Comparison of ENCODE assay signal across 11 cellular contexts in the genomic region with DNA sequence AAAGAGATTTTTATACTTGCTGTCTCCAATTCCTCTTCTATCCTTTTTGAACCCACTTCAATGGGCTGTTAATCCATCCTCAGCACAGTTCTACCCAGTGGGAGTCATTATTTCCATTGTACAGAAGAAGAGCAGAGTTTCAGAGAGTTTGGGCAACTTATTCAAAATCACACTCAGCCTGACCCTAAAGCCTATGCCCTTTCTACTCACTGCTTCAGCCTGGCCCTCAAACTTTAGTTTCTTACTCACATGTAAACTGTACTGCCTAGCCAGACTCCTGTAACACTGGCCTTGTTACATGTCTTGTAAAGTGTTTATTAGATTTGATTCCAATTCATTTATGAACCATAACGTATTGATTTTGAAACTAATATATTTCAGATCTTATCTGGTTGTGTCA. TPM values are rescaled to one million over a fixed set of nuclear protein-coding genes. Genes with fewer than 3 reads are reported as not detected.
DNase-seq lines count a peak whose midpoint lies in the region; ATAC-seq lines count a peak whose summit lies in the region.
"Had no signal": no experiment of that assay in that cellular context is flagged by ENCODE, and none has a peak within 500 bp of the region (broad histone marks: within the 10 kb centered on the region; RNA-seq: fewer than 3 reads in every experiment).

No MANE protein-coding gene starts in this region.

- H3K9me3 Mint-ChIP-seq in activated CD8-positive, alpha-beta memory T cell treated with anti-CD3 and anti-CD28 coated beads, Interleukin-2, amount 10 ng/mL, durations not matched to agents 7 days and 5 days (ENCODE audit: low read depth): no peaks in the 10 kb centered on the region
- no peaks in the 10 kb centered on the region for H3K9me3 Mint-ChIP-seq in activated naive CD8-positive, alpha-beta T cell treated with anti-CD3 and anti-CD28 coated beads, Interleukin-2, amount 10 ng/mL, durations not matched to agents 7 days and 5 days
- no peaks in the 10 kb centered on the region for H3K9me3 Mint-ChIP-seq in stimulated activated memory B cell treated with anti-CD40 and anti-IgM and Interleukin-4, amounts not matched to agents 10 μg/mL and 1 μg/mL and 100 μg/mL, for 72 hours

- peaks cover 8% of the 10 kb centered on the region for H3K36me3 Mint-ChIP-seq in activated CD8-positive, alpha-beta memory T cell treated with anti-CD3 and anti-CD28 coated beads, Interleukin-2, amount 10 ng/mL, durations not matched to agents 7 days and 5 days
- H3K36me3 Mint-ChIP-seq in activated naive CD8-positive, alpha-beta T cell treated with anti-CD3 and anti-CD28 coated beads, Interleukin-2, amount 10 ng/mL, durations not matched to agents 7 days and 5 days: peaks cover 4% of the 10 kb centered on the region
- H3K36me3 Mint-ChIP-seq in stimulated activated memory B cell treated with anti-CD40 and anti-IgM and Interleukin-4, amounts not matched to agents 10 μg/mL and 1 μg/mL and 100 μg/mL, for 72 hours: peaks cover under 1% of the 10 kb centered on the region

- CTCF ChIA-PET in activated CD8-positive, alpha-beta memory T cell treated with anti-CD3 and anti-CD28 coated beads, Interleukin-2, amount 10 ng/mL, durations not matched to agents 7 days and 5 days (lab: Charles Lee): interaction anchor here (0.7 to 1.7 kb wide), 4 partner anchors 8 to 149 kb away, joined by 3 to 7 read pairs (median 3); no protein-coding TSS in a partner anchor

- no peak for DNase-seq in activated CD8-positive, alpha-beta memory T cell treated with anti-CD3 and anti-CD28 coated beads, Interleukin-2, amount 10 ng/mL, durations not matched to agents 7 days and 5 days
- DNase-seq in activated CD8-positive, alpha-beta memory T cell treated with anti-CD3 and anti-CD28 coated beads, Interleukin-2, amount 50 U/mL, for 48 hours: no peak
- DNase-seq in activated naive CD8-positive, alpha-beta T cell treated with anti-CD3 and anti-CD28 coated beads, Interleukin-2, amount 10 ng/mL, durations not matched to agents 7 days and 5 days: no peak
- DNase-seq in DMS114 treated with DMSO at 0.1 percent for 48 hours (lab: John Stamatoyannopoulos, UW; ENCODE audit: unreplicated experiment) (no peak), posterior cingulate gyrus (no peak)
- DNase-seq: left colon, MM.1S, NCI-H226 had no signal

- intact Hi-C loops in posterior cingulate gyrus (cut with DNase I): no loop called here

- H3K4me1 Mint-ChIP-seq in activated CD8-positive, alpha-beta memory T cell treated with anti-CD3 and anti-CD28 coated beads, Interleukin-2, amount 10 ng/mL, durations not matched to agents 7 days and 5 days: peaks cover 29% of the 10 kb centered on the region
- peaks cover 35% of the 10 kb centered on the region for H3K4me1 Mint-ChIP-seq in activated naive CD8-positive, alpha-beta T cell treated with anti-CD3 and anti-CD28 coated beads, Interleukin-2, amount 10 ng/mL, durations not matched to agents 7 days and 5 days
- H3K4me1 Mint-ChIP-seq in stimulated activated memory B cell treated with anti-CD40 and anti-IgM and Interleukin-4, amounts not matched to agents 10 μg/mL and 1 μg/mL and 100 μg/mL, for 72 hours: peaks cover 33% of the 10 kb centered on the region

- H3K27me3 Mint-ChIP-seq in activated CD8-positive, alpha-beta memory T cell treated with anti-CD3 and anti-CD28 coated beads, Interleukin-2, amount 10 ng/mL, durations not matched to agents 7 days and 5 days: no peaks in the 10 kb centered on the region
- no peaks in the 10 kb centered on the region for H3K27me3 Mint-ChIP-seq in activated naive CD8-positive, alpha-beta T cell treated with anti-CD3 and anti-CD28 coated beads, Interleukin-2, amount 10 ng/mL, durations not matched to agents 7 days and 5 days
- H3K27me3 Mint-ChIP-seq in stimulated activated memory B cell treated with anti-CD40 and anti-IgM and Interleukin-4, amounts not matched to agents 10 μg/mL and 1 μg/mL and 100 μg/mL, for 72 hours: no peaks in the 10 kb centered on the region

- peak overlapping the region; percentile 82 for H3K27ac Mint-ChIP-seq in activated CD8-positive, alpha-beta memory T cell treated with anti-CD3 and anti-CD28 coated beads, Interleukin-2, amount 10 ng/mL, durations not matched to agents 7 days and 5 days
- H3K27ac Mint-ChIP-seq in activated naive CD8-positive, alpha-beta T cell treated with anti-CD3 and anti-CD28 coated beads, Interleukin-2, amount 10 ng/mL, durations not matched to agents 7 days and 5 days: peak overlapping the region; percentile 83
- H3K27ac Mint-ChIP-seq in stimulated activated memory B cell treated with anti-CD40 and anti-IgM and Interleukin-4, amounts not matched to agents 10 μg/mL and 1 μg/mL and 100 μg/mL, for 72 hours: peak overlapping the region; percentile 90

- peak; percentile 48 for ATAC-seq in activated CD8-positive, alpha-beta memory T cell treated with anti-CD3 and anti-CD28 coated beads, Interleukin-2, amount 10 ng/mL, durations not matched to agents 7 days and 5 days
- ATAC-seq in HG03064 (IDR thresholded peaks at IDR 0.05; ENCODE audit: low read depth, unreplicated experiment): peak; percentile 15
- ATAC-seq in activated naive CD8-positive, alpha-beta T cell treated with anti-CD3 and anti-CD28 coated beads, Interleukin-2, amount 10 ng/mL, durations not matched to agents 7 days and 5 days (ENCODE audit: low read depth): peak; percentile 17
- peak; percentile 28 for ATAC-seq in stimulated activated memory B cell treated with anti-CD40 and anti-IgM and Interleukin-4, amounts not matched to agents 10 μg/mL and 1 μg/mL and 100 μg/mL, for 72 hours
- ATAC-seq in HG03342 (IDR thresholded peaks at IDR 0.05; ENCODE audit: unreplicated experiment): no peak
- ATAC-seq: left colon had no signal

- POLR2A ChIA-PET in activated naive CD8-positive, alpha-beta T cell treated with anti-CD3 and anti-CD28 coated beads, Interleukin-2, amount 10 ng/mL, durations not matched to agents 7 days and 5 days (lab: Charles Lee): interaction anchor here (1.3 to 2.6 kb wide), 3 partner anchors 16 to 69 kb away, joined by 3 to 11 read pairs (median 8); a partner anchor contains a TSS

- H3K4me3 Mint-ChIP-seq in activated CD8-positive, alpha-beta memory T cell treated with anti-CD3 and anti-CD28 coated beads, Interleukin-2, amount 10 ng/mL, durations not matched to agents 7 days and 5 days: peak overlapping the region; percentile 38
- H3K4me3 Mint-ChIP-seq in activated naive CD8-positive, alpha-beta T cell treated with anti-CD3 and anti-CD28 coated beads, Interleukin-2, amount 10 ng/mL, durations not matched to agents 7 days and 5 days: peak overlapping the region; percentile 54
- H3K4me3 Mint-ChIP-seq in stimulated activated memory B cell treated with anti-CD40 and anti-IgM and Interleukin-4, amounts not matched to agents 10 μg/mL and 1 μg/mL and 100 μg/mL, for 72 hours: peak overlapping the region; percentile 27

RNA-seq across cellular contexts. Expression of a gene that starts 25.1 kb away (rescaled TPM):
- 10 to 100 TPM; 30.1 to 43.1 TPM for total RNA-seq in activated CD8-positive, alpha-beta memory T cell treated with anti-CD3 and anti-CD28 coated beads, Interleukin-2, amount 10 ng/mL, durations not matched to agents 7 days and 5 days
- 10 to 100 TPM; 32.3 to 34.6 TPM for total RNA-seq in activated naive CD8-positive, alpha-beta T cell treated with anti-CD3 and anti-CD28 coated beads, Interleukin-2, amount 10 ng/mL, durations not matched to agents 7 days and 5 days

RNA-seq across cellular contexts. Expression of a gene that starts 26.1 kb away (rescaled TPM):
- 100 to 1,000 TPM; 148 to 230 TPM for total RNA-seq in activated CD8-positive, alpha-beta memory T cell treated with anti-CD3 and anti-CD28 coated beads, Interleukin-2, amount 10 ng/mL, durations not matched to agents 7 days and 5 days
- 100 to 1,000 TPM; 165 to 179 TPM for total RNA-seq in activated naive CD8-positive, alpha-beta T cell treated with anti-CD3 and anti-CD28 coated beads, Interleukin-2, amount 10 ng/mL, durations not matched to agents 7 days and 5 days
